In genomic region chr19:45779231-45780145, GRCh38 we compare ENCODE assay signal across 8 cellular contexts. TPM values are rescaled to one million over a fixed set of nuclear protein-coding genes. Genes with fewer than 3 reads are reported as not detected.
DNase-seq lines count a peak whose midpoint lies in the region; ATAC-seq and TF ChIP-seq lines count a peak whose summit lies in the region.

No MANE protein-coding gene starts in this region.

- H3K9me3 Mint-ChIP-seq in activated CD4-positive, alpha-beta T cell treated with anti-CD3 and anti-CD28 coated beads for 36 hours (ENCODE audit: low read depth) = no peaks in the 10 kb centered on the region

- intact Hi-C loops in activated CD4-positive, alpha-beta T cell treated with anti-CD3 and anti-CD28 coated beads for 36 hours (cut with DNase I, micrococcal nuclease) = loop anchor here (1.0 kb wide), 5 partner anchors 9 to 216 kb away; partner anchors contain the start of genes DMWD (in 2 of the 2), CCDC61 (in 1 of the 2) and OPA3 (in 1 of the 2)

- H3K4me1 Mint-ChIP-seq in activated CD4-positive, alpha-beta T cell treated with anti-CD3 and anti-CD28 coated beads for 36 hours = peaks cover 16% of the 10 kb centered on the region

- H3K27ac ChIP-seq in coronary artery = peak overlapping the region; percentile 92 to 97

- H3K4me3 ChIP-seq in coronary artery = peak overlapping the region; percentile 69

- peak; percentile 78 for TF ChIP-seq CTCF in GM10266 (IDR thresholded peaks at IDR 0.05; ENCODE audit: control insufficient read depth, insufficient read depth, low read depth, missing control alignments)
- no peak for TF ChIP-seq CTCF in coronary artery (IDR thresholded peaks at IDR 0.05)

- H3K27me3 Mint-ChIP-seq in activated CD4-positive, alpha-beta T cell treated with anti-CD3 and anti-CD28 coated beads for 36 hours = peaks cover 9% of the 10 kb centered on the region

- peak overlapping the region; percentile 47 for H3K4me3 Mint-ChIP-seq in activated CD4-positive, alpha-beta T cell treated with anti-CD3 and anti-CD28 coated beads for 36 hours

- H3K36me3 Mint-ChIP-seq in activated CD4-positive, alpha-beta T cell treated with anti-CD3 and anti-CD28 coated beads for 36 hours (ENCODE audit: low read depth) = peaks cover 18% of the 10 kb centered on the region

- H3K27ac Mint-ChIP-seq in activated CD4-positive, alpha-beta T cell treated with anti-CD3 and anti-CD28 coated beads for 36 hours = no peak overlapping the region

- POLR2A ChIA-PET in activated CD4-positive, alpha-beta T cell treated with anti-CD3 and anti-CD28 coated beads for 36 hours (lab: Charles Lee) = interaction anchor here (0.7 to 1.1 kb wide), 2 partner anchors 10 to 12 kb away, joined by 3 to 4 read pairs; partner anchors contain the start of gene SIX5

- peak; percentile 79 for ATAC-seq in HG02763 (IDR thresholded peaks at IDR 0.05; ENCODE audit: unreplicated experiment)
- ATAC-seq in activated CD4-positive, alpha-beta T cell treated with anti-CD3 and anti-CD28 coated beads for 36 hours = peak; percentile 99

- DNase-seq in GM10266 (ENCODE audit: extremely low spot score) (peak; percentile 97), NCI-H2081 (lab: John Stamatoyannopoulos, UW) (peak; percentile 85 to 92), coronary artery (ENCODE audit: low spot score) (no peak), lung microvascular endothelial cell (ENCODE audit: low read depth in 2 of 2) (peak; percentile 75 to 93), DMS114 treated with DMSO at 0.1 percent for 48 hours (lab: John Stamatoyannopoulos, UW; ENCODE audit: unreplicated experiment) (no peak)
- DNase-seq in activated CD4-positive, alpha-beta T cell treated with anti-CD3 and anti-CD28 coated beads for 36 hours = peak; percentile 97
- DNase-seq in stimulated activated CD8-positive, alpha-beta memory T cell treated with anti-CD3 and anti-CD28 coated beads, Interleukin-2, amount 100 ng/mL, for 1 hour (ENCODE audit: low read depth in 2 of 2) = peak; percentile 53 to 55

- CTCF ChIA-PET in activated CD4-positive, alpha-beta T cell treated with anti-CD3 and anti-CD28 coated beads for 36 hours (lab: Charles Lee) = interaction anchor here (0.6 to 1.8 kb wide), 12 partner anchors 10 to 1869 kb away, joined by 3 to 30 read pairs (median 4); partner anchors contain the start of gene SIX5

RNA-seq across cellular contexts. Expression of gene DMPK, which starts 2.8 kb away (rescaled TPM):
- total RNA-seq in activated CD4-positive, alpha-beta T cell treated with anti-CD3 and anti-CD28 coated beads for 36 hours = 10 to 100 TPM; 15.0 to 19.4 TPM
- 4.4 and 7.7 TPM in 2 replicates for total RNA-seq in lung microvascular endothelial cell

RNA-seq across cellular contexts. Expression of gene SIX5, which starts 10.4 kb away (rescaled TPM):
- 1 to 10 TPM; 2.0 to 2.2 TPM for total RNA-seq in activated CD4-positive, alpha-beta T cell treated with anti-CD3 and anti-CD28 coated beads for 36 hours
- total RNA-seq in lung microvascular endothelial cell = 3.3 and 5.0 TPM in 2 replicates

RNA-seq across cellular contexts. Expression of gene DMWD, which starts 13.2 kb away (rescaled TPM):
- total RNA-seq in activated CD4-positive, alpha-beta T cell treated with anti-CD3 and anti-CD28 coated beads for 36 hours = 10 to 100 TPM; 31.1 to 35.1 TPM
- total RNA-seq in lung microvascular endothelial cell = 11.6 and 19.4 TPM in 2 replicates

RNA-seq across cellular contexts. Expression of gene RSPH6A, which starts 35.6 kb away (rescaled TPM):
- total RNA-seq in activated CD4-positive, alpha-beta T cell treated with anti-CD3 and anti-CD28 coated beads for 36 hours = under 1 TPM; 0.21 to 0.23 TPM
- under 0.01 TPM in 2 replicates for total RNA-seq in lung microvascular endothelial cell

RNA-seq across cellular contexts. Expression of gene MEIOSIN, which starts 46.2 kb away (rescaled TPM):
- total RNA-seq in activated CD4-positive, alpha-beta T cell treated with anti-CD3 and anti-CD28 coated beads for 36 hours = not detected
- not detected in 2 replicates for total RNA-seq in lung microvascular endothelial cell

Comparison
In these comparisons a context has a peak if more than half of its experiments do, and no peak if none do; other contexts are left out.
1. DNase-seq: peak in GM10266 (single experiment), NCI-H2081 (2 of 2), activated CD4-positive, alpha-beta T cell treated with anti-CD3 and anti-CD28 coated beads for 36 hours (single experiment), lung microvascular endothelial cell (2 of 2) and stimulated activated CD8-positive, alpha-beta memory T cell treated with anti-CD3 and anti-CD28 coated beads, Interleukin-2, amount 100 ng/mL, for 1 hour (2 of 2); none in coronary artery (single experiment) and DMS114 treated with DMSO at 0.1 percent for 48 hours (single experiment).